14 cellular contexts compared by ENCODE assay signal in genomic region chr9:76716270-76716669, GRCh38. TPM values are rescaled to one million over a fixed set of nuclear protein-coding genes. Genes with fewer than 3 reads are reported as not detected.
DNase-seq lines count a peak whose midpoint lies in the region; ATAC-seq and TF ChIP-seq lines count a peak whose summit lies in the region.
"Had no signal": no experiment of that assay in that cellular context is flagged by ENCODE, and none has a peak within 500 bp of the region (broad histone marks: within the 10 kb centered on the region; RNA-seq: fewer than 3 reads in every experiment).

No MANE protein-coding gene starts in this region.

- no peak overlapping the region for H3K4me3 ChIP-seq in epithelial cell of esophagus (ENCODE audit: low read length)
- no peak overlapping the region for H3K4me3 ChIP-seq in suprapubic skin
- H3K4me3 ChIP-seq: gastrocnemius medialis had no signal

- no peak for ATAC-seq in Right ventricle myocardium inferior
- ATAC-seq: gastrocnemius medialis had no signal

- intact Hi-C loops in Right ventricle myocardium inferior (cut with DNase I), result no loop called here

- no peaks in the 10 kb centered on the region for H3K9me3 ChIP-seq in suprapubic skin
- H3K9me3 ChIP-seq: gastrocnemius medialis had no signal

- DNase-seq in NCI-H510A treated with DMSO at 0.1 percent for 48 hours (lab: John Stamatoyannopoulos, UW) (peak; percentile 63), NCI-H510A (lab: John Stamatoyannopoulos, UW) (no peak), NCI-H2196 (lab: John Stamatoyannopoulos, UW; ENCODE audit: unreplicated experiment) (peak; percentile 45), epithelial cell of esophagus (ENCODE audit: low read depth) (peak; percentile 5), superior temporal gyrus (ENCODE audit: extremely low spot score) (peak; percentile 68), Right ventricle myocardium inferior (ENCODE audit: missing footprints) (no peak), suprapubic skin (ENCODE audit: low spot score in 2 of 2) (no peak)
- no peak for DNase-seq in activated CD8-positive, alpha-beta memory T cell treated with anti-CD3 and anti-CD28 coated beads, Interleukin-2, amount 50 U/mL, for 4 hours
- DNase-seq: DND-41; gastrocnemius medialis; NCI-H1436; occipital lobe; stimulated activated CD4-positive, alpha-beta T cell treated with anti-CD3 and anti-CD28 coated beads, Interleukin-12 subunit alpha, Interleukin-12 subunit beta, amount 100 ng/mL, for 4 hours had no signal

- H3K36me3 ChIP-seq in suprapubic skin, result no peaks in the 10 kb centered on the region
- H3K36me3 ChIP-seq: gastrocnemius medialis had no signal

- TF ChIP-seq POLR2A in suprapubic skin (IDR thresholded peaks at IDR 0.05), result no peak

- no peak overlapping the region for H3K27ac ChIP-seq in suprapubic skin
- H3K27ac ChIP-seq: gastrocnemius medialis had no signal

- TF ChIP-seq CTCF in epithelial cell of esophagus (IDR thresholded peaks at IDR 0.05; ENCODE audit: insufficient read depth, low read depth, low read length, missing control alignments) (no peak), suprapubic skin (IDR thresholded peaks at IDR 0.05) (no peak)

- H3K27me3 ChIP-seq in suprapubic skin, result no peaks in the 10 kb centered on the region
- H3K27me3 ChIP-seq: gastrocnemius medialis had no signal

- 38% methylated on average over 4 of the region's 4 CpGs for whole genome bisulfite sequencing in suprapubic skin

- peaks cover 4% of the 10 kb centered on the region for H3K4me1 ChIP-seq in suprapubic skin
- H3K4me1 ChIP-seq: gastrocnemius medialis had no signal

- no peak for TF ChIP-seq EP300 in suprapubic skin (IDR thresholded peaks at IDR 0.05)

RNA-seq across cellular contexts. Expression of gene PCA3, which starts 48.0 kb away (rescaled TPM):
- total RNA-seq in Right ventricle myocardium inferior, result not detected
- total RNA-seq in suprapubic skin, result under 1 TPM in 1 of 4 donors, not detected in 3; 0.25 TPM
- total RNA-seq: activated CD8-positive, alpha-beta memory T cell treated with anti-CD3 and anti-CD28 coated beads for 36 hours; gastrocnemius medialis had no signal

Comparison
In these comparisons a context has a peak if more than half of its experiments do, and no peak if none do; other contexts are left out.
1. DNase-seq: peak in NCI-H510A treated with DMSO at 0.1 percent for 48 hours (single experiment), NCI-H2196 (single experiment), epithelial cell of esophagus (single experiment) and superior temporal gyrus (single experiment); none in NCI-H510A (single experiment), activated CD8-positive, alpha-beta memory T cell treated with anti-CD3 and anti-CD28 coated beads, Interleukin-2, amount 50 U/mL, for 4 hours (single experiment), Right ventricle myocardium inferior (single experiment) and suprapubic skin (0 of 2).